ENCODE assay signal across 1 cellular context in genomic region chr9:125189011-125189360, GRCh38.
TF ChIP-seq lines count a peak whose summit lies in the region.

No MANE protein-coding gene starts in this region.

TF ChIP-seq in IMR-90, 13 proteins besides CTCF, POLR2A, EP300 and RAD21:
- TF ChIP-seq CHD1 (IDR thresholded peaks at IDR 0.05; ENCODE audit: low read depth, low read length) = 0 out of 2 replicates have a peak, but pooled peaks have one; percentile 77
- no peak for TF ChIP-seq FOS (IDR thresholded peaks at IDR 0.05; ENCODE audit: low read depth, low read length)
- TF ChIP-seq MAZ (IDR thresholded peaks at IDR 0.05; ENCODE audit: borderline replicate concordance, low read depth, low read length) = 0 out of 2 replicates have a peak, but pooled peaks have one; percentile 14
- TF ChIP-seq MXI1 (IDR thresholded peaks at IDR 0.05; ENCODE audit: borderline replicate concordance, low read depth, low read length) = no peak
